9 cellular contexts compared by ENCODE assay signal in genomic region chr4:159227984-159228383, GRCh38.
A peak's percentile ranks its signal among the peaks of the same experiment; 100 is the strongest.
DNase-seq lines count a peak whose midpoint lies in the region; ATAC-seq and TF ChIP-seq lines count a peak whose summit lies in the region.
"Had no signal": no experiment of that assay in that cellular context is flagged by ENCODE, and none has a peak within 500 bp of the region (broad histone marks: within the 10 kb centered on the region; RNA-seq: fewer than 3 reads in every experiment).

No MANE protein-coding gene starts in this region.

- TF ChIP-seq CTCF in AG09309 (IDR thresholded peaks at IDR 0.05; ENCODE audit: control insufficient read depth, insufficient read depth, low read depth, low read length, missing control alignments) (peak; percentile 9), RWPE2 (IDR thresholded peaks at IDR 0.05; ENCODE audit: poor library complexity, severe bottlenecking) (no peak), fibroblast of villous mesenchyme (IDR thresholded peaks at IDR 0.05; ENCODE audit: insufficient read depth, low read depth, low read length) (peak; percentile 34)

- peaks cover 20% of the 10 kb centered on the region for H3K4me1 ChIP-seq in RWPE2 (ENCODE audit: insufficient read depth, poor library complexity, severe bottlenecking)
- H3K4me1 ChIP-seq in neuron (ENCODE audit: insufficient read depth, low read length), result peaks cover 31% of the 10 kb centered on the region

- ATAC-seq in RWPE2 (ENCODE audit: low read depth) (peak; percentile 80; the same call in 2 of the 3 replicates), GM21723 (IDR thresholded peaks at IDR 0.05; ENCODE audit: unreplicated experiment) (no peak), GM19463 (IDR thresholded peaks at IDR 0.05; ENCODE audit: unreplicated experiment) (no peak)

- no peak overlapping the region for H2AFZ ChIP-seq in neuron (ENCODE audit: low read depth, low read length)

- peak overlapping the region; percentile 26 for H3K27ac ChIP-seq in RWPE2 (ENCODE audit: poor library complexity, severe bottlenecking)

- H3K9me3 ChIP-seq in RWPE2 (ENCODE audit: severe bottlenecking) (no peaks in the 10 kb centered on the region), neuron (ENCODE audit: low read length) (no peaks in the 10 kb centered on the region)

- H3K27me3 ChIP-seq in RWPE2 (ENCODE audit: insufficient read depth, poor library complexity, severe bottlenecking) (no peaks in the 10 kb centered on the region), neuron (ENCODE audit: insufficient read depth, low read length) (no peaks in the 10 kb centered on the region)

- H3K36me3 ChIP-seq in RWPE2 (ENCODE audit: low read depth) (no peaks in the 10 kb centered on the region), neuron (ENCODE audit: insufficient read depth, low read length) (no peaks in the 10 kb centered on the region)

- DNase-seq in AG09309 (ENCODE audit: low read depth) (no peak), RWPE2 (ENCODE audit: low spot score) (peak; percentile 56), fibroblast of villous mesenchyme (ENCODE audit: low read depth) (peak; percentile 79), T-helper 9 cell (no peak)
- no peak for DNase-seq in stimulated activated CD8-positive, alpha-beta memory T cell treated with anti-CD3 and anti-CD28 coated beads, Interleukin-4, amount 100 ng/mL, for 48 hours
- DNase-seq: DMS53 had no signal

- H3K4me3 ChIP-seq in AG09309 (ENCODE audit: control insufficient read depth, low read depth, low read length) (no peak overlapping the region), RWPE2 (ENCODE audit: severe bottlenecking) (no peak overlapping the region), fibroblast of villous mesenchyme (ENCODE audit: low read depth, low read length) (peak overlapping the region; percentile 46), neuron (ENCODE audit: low read length) (peak overlapping the region; percentile 53)

Comparison
In these comparisons a context has a peak if more than half of its experiments do, and no peak if none do; other contexts are left out.
1. DNase-seq: peak in RWPE2 (single experiment) and fibroblast of villous mesenchyme (single experiment); none in AG09309 (single experiment), T-helper 9 cell (single experiment) and stimulated activated CD8-positive, alpha-beta memory T cell treated with anti-CD3 and anti-CD28 coated beads, Interleukin-4, amount 100 ng/mL, for 48 hours (single experiment).
2. H3K4me3 ChIP-seq: peak in fibroblast of villous mesenchyme (single experiment) and neuron (single experiment); none in AG09309 (single experiment) and RWPE2 (single experiment).